14 cellular contexts compared by ENCODE assay signal in genomic region chr1:31482478-31483011, GRCh38.
DNase-seq lines count a peak whose midpoint lies in the region; ATAC-seq and TF ChIP-seq lines count a peak whose summit lies in the region.
"Had no signal": no experiment of that assay in that cellular context is flagged by ENCODE, and none has a peak within 500 bp of the region (broad histone marks: within the 10 kb centered on the region; RNA-seq: fewer than 3 reads in every experiment).

No MANE protein-coding gene starts in this region.

- H3K4me3 ChIP-seq in DND-41 (ENCODE audit: low read depth in 1 of 2, low read length in 2 of 2), result no peak overlapping the region
- H3K4me3 ChIP-seq in mucosa of rectum (ENCODE audit: low read length in 2 of 2), result no peak overlapping the region

- H4K20me1 ChIP-seq in DND-41 (ENCODE audit: insufficient read depth, low read length), result no peaks in the 10 kb centered on the region

- H3K4me3 Mint-ChIP-seq in activated B cell treated with CpG ODN at 0.5 μM for 24 hours, result no peak overlapping the region
- H3K4me3 Mint-ChIP-seq in osteocyte (ENCODE audit: unreplicated experiment), result no peak overlapping the region
- H3K4me3 Mint-ChIP-seq in natural killer cell, result no peak overlapping the region
- H3K4me3 Mint-ChIP-seq: stimulated activated naive CD8-positive, alpha-beta T cell treated with anti-CD3 and anti-CD28 coated beads, Interleukin-15, Interleukin-2, amounts not matched to agents 100 ng/mL and 50 ng/mL, for 24 hours; T-helper 2 cell treated with Interferon-gamma antibody and Interleukin-4, amounts not matched to agents 5 μg/mL and 100 μg/mL, for 36 hours had no signal

- H3K4me1 ChIP-seq in DND-41 (ENCODE audit: insufficient read depth, low read length) (peaks cover 58% of the 10 kb centered on the region), mucosa of rectum (ENCODE audit: control insufficient read depth in 2 of 2, insufficient read depth in 2 of 2, low read length in 2 of 2) (peaks cover 13 to 28% of the 10 kb centered on the region in 2 donors)

- H3K27me3 Mint-ChIP-seq in activated B cell treated with CpG ODN at 0.5 μM for 24 hours (peaks cover 9% of the 10 kb centered on the region), osteocyte (ENCODE audit: unreplicated experiment) (peaks cover 15% of the 10 kb centered on the region), natural killer cell (ENCODE audit: low read depth in 2 of 2) (peaks cover 3 to 5% of the 10 kb centered on the region in 2 donors)

- TF ChIP-seq CTCF in DND-41 (IDR thresholded peaks at IDR 0.05; ENCODE audit: borderline replicate concordance, extremely low read depth, low read length, poor library complexity, severe bottlenecking), result no peak
- TF ChIP-seq CTCF in activated B cell treated with CpG ODN at 0.5 μM for 24 hours (IDR thresholded peaks at IDR 0.05), result no peak
- TF ChIP-seq CTCF in osteocyte (IDR thresholded peaks at IDR 0.05), result no peak
- TF ChIP-seq CTCF in natural killer cell (IDR thresholded peaks at IDR 0.05), result no peak

- intact Hi-C loops in activated B cell treated with CpG ODN at 0.5 μM for 24 hours (cut with micrococcal nuclease), result no loop called here
- intact Hi-C loops in natural killer cell (cut with micrococcal nuclease), result no loop called here

- H3K4me1 Mint-ChIP-seq in activated B cell treated with CpG ODN at 0.5 μM for 24 hours (peaks cover 12% of the 10 kb centered on the region), osteocyte (ENCODE audit: unreplicated experiment) (peaks cover 4% of the 10 kb centered on the region), natural killer cell (peaks cover 7 to 8% of the 10 kb centered on the region in 2 donors)

- peaks cover 5% of the 10 kb centered on the region for H3K9me3 ChIP-seq in DND-41 (ENCODE audit: insufficient read depth, low read length, severe bottlenecking)
- no peaks in the 10 kb centered on the region for H3K9me3 ChIP-seq in mucosa of rectum (ENCODE audit: control insufficient read depth in 2 of 2, low read length in 2 of 2)

- CTCF ChIA-PET in activated B cell treated with CpG ODN at 0.5 μM for 24 hours (lab: Charles Lee), result interaction anchor here (0.6 kb wide), 1 partner anchor 473 kb away, joined by 3 read pairs; no protein-coding TSS in a partner anchor

- ATAC-seq in DND-41 (ENCODE audit: insufficient read depth, low read depth), result no peak
- ATAC-seq in HG02678 (IDR thresholded peaks at IDR 0.05; ENCODE audit: unreplicated experiment), result peak; percentile 31
- ATAC-seq in activated B cell treated with CpG ODN at 0.5 μM for 24 hours (ENCODE audit: low read depth), result no peak
- ATAC-seq in GM21717 (IDR thresholded peaks at IDR 0.05; ENCODE audit: unreplicated experiment), result no peak
- no peak for ATAC-seq in natural killer cell

- H3K36me3 Mint-ChIP-seq in activated B cell treated with CpG ODN at 0.5 μM for 24 hours (ENCODE audit: low read depth) (no peaks in the 10 kb centered on the region), osteocyte (ENCODE audit: unreplicated experiment) (no peaks in the 10 kb centered on the region), natural killer cell (no peaks in the 10 kb centered on the region)

- H2AFZ ChIP-seq in DND-41 (ENCODE audit: low read depth, low read length), result peak overlapping the region; percentile 6; the same call in 1 of the 2 replicates

- H3K27ac Mint-ChIP-seq in activated B cell treated with CpG ODN at 0.5 μM for 24 hours, result peak overlapping the region; percentile 87
- H3K27ac Mint-ChIP-seq in osteocyte (ENCODE audit: unreplicated experiment), result no peak overlapping the region
- no peak overlapping the region for H3K27ac Mint-ChIP-seq in natural killer cell
- H3K27ac Mint-ChIP-seq: stimulated activated naive CD8-positive, alpha-beta T cell treated with anti-CD3 and anti-CD28 coated beads, Interleukin-15, Interleukin-2, amounts not matched to agents 100 ng/mL and 50 ng/mL, for 24 hours; T-helper 2 cell treated with Interferon-gamma antibody and Interleukin-4, amounts not matched to agents 5 μg/mL and 100 μg/mL, for 36 hours had no signal

- H3K9ac ChIP-seq in DND-41 (ENCODE audit: low read depth, low read length) (no peak overlapping the region), mucosa of rectum (ENCODE audit: low read depth in 1 of 2, low read length in 2 of 2) (peak overlapping the region in 1 of 2 donors; percentile 18)

- H3K27me3 ChIP-seq in DND-41 (ENCODE audit: insufficient read depth, low read length, poor library complexity) (no peaks in the 10 kb centered on the region), mucosa of rectum (ENCODE audit: control insufficient read depth in 2 of 2, insufficient read depth in 2 of 2, low read length in 2 of 2) (no peaks in the 10 kb centered on the region)

- no peak for DNase-seq in DND-41
- no peak for DNase-seq in activated B cell treated with CpG ODN at 0.5 μM for 24 hours
- DNase-seq in activated CD4-positive, CD25-positive, alpha-beta regulatory T cell (lab: John Stamatoyannopoulos, UW), result no peak
- DNase-seq in osteocyte (ENCODE audit: extremely low spot score, unreplicated experiment), result no peak
- no peak for DNase-seq in natural killer cell
- DNase-seq: foreskin melanocyte, mesendoderm, NCI-H510A had no signal

- POLR2A ChIA-PET in activated B cell treated with CpG ODN at 0.5 μM for 24 hours (lab: Charles Lee), result no interaction called here

- no peaks in the 10 kb centered on the region for H3K36me3 ChIP-seq in DND-41 (ENCODE audit: insufficient read depth, low read length)
- H3K36me3 ChIP-seq in mucosa of rectum (ENCODE audit: control insufficient read depth in 2 of 2, insufficient read depth in 2 of 2, low read length in 2 of 2), result no peaks in the 10 kb centered on the region

- no peaks in the 10 kb centered on the region for H3K79me2 ChIP-seq in DND-41 (ENCODE audit: insufficient read depth, low read length)

- H3K9me3 Mint-ChIP-seq in activated B cell treated with CpG ODN at 0.5 μM for 24 hours, result peaks cover 8% of the 10 kb centered on the region
- peaks cover 10% of the 10 kb centered on the region for H3K9me3 Mint-ChIP-seq in osteocyte (ENCODE audit: unreplicated experiment)
- H3K9me3 Mint-ChIP-seq in natural killer cell, result peaks cover 0 to 3% of the 10 kb centered on the region in 2 donors
- H3K9me3 Mint-ChIP-seq: stimulated activated naive CD8-positive, alpha-beta T cell treated with anti-CD3 and anti-CD28 coated beads, Interleukin-15, Interleukin-2, amounts not matched to agents 100 ng/mL and 50 ng/mL, for 24 hours; T-helper 2 cell treated with Interferon-gamma antibody and Interleukin-4, amounts not matched to agents 5 μg/mL and 100 μg/mL, for 36 hours had no signal

- H3K27ac ChIP-seq in DND-41 (ENCODE audit: low read length) (peak overlapping the region; percentile 59; the same call in 1 of the 2 replicates), mucosa of rectum (ENCODE audit: low read depth in 2 of 2, low read length in 2 of 2) (peak overlapping the region; percentile 78 to 83)
- H3K27ac ChIP-seq: C4-2B had no signal

- no peak overlapping the region for H3K4me2 ChIP-seq in DND-41 (ENCODE audit: insufficient read depth, low read length)
